ENCODE assay signal across 10 cellular contexts in genomic region chr1:112935474-112936289, GRCh38. TPM values are rescaled to one million over a fixed set of nuclear protein-coding genes. Genes with fewer than 3 reads are reported as not detected.
DNase-seq lines count a peak whose midpoint lies in the region; ATAC-seq, FAIRE-seq and TF ChIP-seq lines count a peak whose summit lies in the region.
"Had no signal": no experiment of that assay in that cellular context is flagged by ENCODE, and none has a peak within 500 bp of the region (broad histone marks: within the 10 kb centered on the region; RNA-seq: fewer than 3 reads in every experiment).

No MANE protein-coding gene starts in this region.

- no peak overlapping the region for H3K4me2 ChIP-seq in OCI-LY7 (ENCODE audit: low read length)

- H3K36me3 ChIP-seq in OCI-LY7 (ENCODE audit: insufficient read depth, low read length) (peaks cover 29% of the 10 kb centered on the region; the same call in 1 of the 2 replicates), bronchial epithelial cell (ENCODE audit: control insufficient read depth, insufficient read depth, low read length) (no peaks in the 10 kb centered on the region)

- no peaks in the 10 kb centered on the region for H3K9me2 ChIP-seq in OCI-LY7 (ENCODE audit: insufficient read depth, low read length)

- ATAC-seq in HG02870 (IDR thresholded peaks at IDR 0.05; ENCODE audit: unreplicated experiment) (no peak), HG02623 (IDR thresholded peaks at IDR 0.05; ENCODE audit: unreplicated experiment) (no peak), GM21576 (IDR thresholded peaks at IDR 0.05; ENCODE audit: unreplicated experiment) (no peak)

- peaks cover 31% of the 10 kb centered on the region for H3K4me1 Mint-ChIP-seq in activated CD4-positive, alpha-beta T cell treated with anti-CD3 and anti-CD28 coated beads, Interleukin-2, amount 10 ng/mL, durations not matched to agents 24 days and 14 days

- TF ChIP-seq CTCF in OCI-LY7 (conservative IDR thresholded peaks at IDR 0.05; ENCODE audit: low read length) (no peak), bronchial epithelial cell (IDR thresholded peaks at IDR 0.05; ENCODE audit: insufficient read depth, low read length, severe bottlenecking) (no peak)

- DNase-seq in activated CD4-positive, alpha-beta T cell treated with anti-CD3 and anti-CD28 coated beads, Interleukin-2, amount 10 ng/mL, durations not matched to agents 24 days and 14 days: no peak
- no peak for DNase-seq in activated CD4-positive, alpha-beta T cell treated with anti-CD3 and anti-CD28 coated beads for 48 hours
- DNase-seq in OCI-LY7 (ENCODE audit: low spot score) (peak; percentile 22), bronchial epithelial cell (ENCODE audit: low read depth) (peak; percentile 70), renal cortical epithelial cell (ENCODE audit: low read depth) (peak; percentile 85)

- no peak overlapping the region for H2AFZ ChIP-seq in OCI-LY7 (ENCODE audit: low read length)

- H3K9me3 Mint-ChIP-seq in activated CD4-positive, alpha-beta T cell treated with anti-CD3 and anti-CD28 coated beads, Interleukin-2, amount 10 ng/mL, durations not matched to agents 24 days and 14 days: no peaks in the 10 kb centered on the region

- TSS peak; percentile 49 for BruUV-seq in OCI-LY7 (replicated peaks; lab: Mats Ljungman, UMichigan)

- peaks cover 9% of the 10 kb centered on the region for H3K36me3 Mint-ChIP-seq in activated CD4-positive, alpha-beta T cell treated with anti-CD3 and anti-CD28 coated beads, Interleukin-2, amount 10 ng/mL, durations not matched to agents 24 days and 14 days (ENCODE audit: low read depth)

- CTCF ChIA-PET in OCI-LY7 (lab: Charles Lee; ENCODE audit: unreplicated experiment): no interaction called here

- no peaks in the 10 kb centered on the region for H3K27me3 ChIP-seq in bronchial epithelial cell (ENCODE audit: control insufficient read depth, insufficient read depth, low read length)

- H3K27ac ChIP-seq in OCI-LY7 (ENCODE audit: low read depth, low read length, poor library complexity, severe bottlenecking): peak overlapping the region; percentile 43

- H3K4me1 ChIP-seq in OCI-LY7 (ENCODE audit: insufficient read depth, low read length, poor library complexity, severe bottlenecking): peaks cover 40% of the 10 kb centered on the region

- H3K79me2 ChIP-seq in OCI-LY7 (ENCODE audit: insufficient read depth, low read depth, low read length): peaks cover 96% of the 10 kb centered on the region

- no peak for FAIRE-seq in bronchial epithelial cell (lab: Jason Lieb, UNC)
- FAIRE-seq: GM19239 had no signal

- no peaks in the 10 kb centered on the region; the same call in 1 of the 2 replicates for H3K9me3 ChIP-seq in OCI-LY7 (ENCODE audit: low read length)

- POLR2A ChIA-PET in OCI-LY7 (lab: Charles Lee): interaction anchor here (0.7 to 5.4 kb wide), 8 partner anchors 8 to 170 kb away, joined by 3 to 31 read pairs (median 4); partner anchors contain the start of gene SLC16A1

- H3K4me3 ChIP-seq in OCI-LY7 (ENCODE audit: low read depth, low read length, poor library complexity, severe bottlenecking) (no peak overlapping the region), bronchial epithelial cell (ENCODE audit: low read depth, low read length) (no peak overlapping the region)

- intact Hi-C loops in activated CD4-positive, alpha-beta T cell treated with anti-CD3 and anti-CD28 coated beads, Interleukin-2, amount 10 ng/mL, durations not matched to agents 24 days and 14 days (cut with micrococcal nuclease): no loop called here
- intact Hi-C loops in OCI-LY7 (cut with micrococcal nuclease; ENCODE audit: unreplicated experiment): loop anchor here (2.0 kb wide), 1 partner anchor 19 kb away; no protein-coding TSS in a partner anchor

- H3K4me3 Mint-ChIP-seq in activated CD4-positive, alpha-beta T cell treated with anti-CD3 and anti-CD28 coated beads, Interleukin-2, amount 10 ng/mL, durations not matched to agents 24 days and 14 days: peak overlapping the region; percentile 47
- H3K4me3 Mint-ChIP-seq: B cell had no signal

- H3K27me3 Mint-ChIP-seq in activated CD4-positive, alpha-beta T cell treated with anti-CD3 and anti-CD28 coated beads, Interleukin-2, amount 10 ng/mL, durations not matched to agents 24 days and 14 days: no peaks in the 10 kb centered on the region
- H3K27me3 Mint-ChIP-seq: B cell had no signal

- 0 out of 2 replicates have a peak, but pooled peaks cover 13% of the 10 kb centered on the region for H4K20me1 ChIP-seq in OCI-LY7 (ENCODE audit: insufficient read depth, low read length)

- H3K27ac Mint-ChIP-seq in activated CD4-positive, alpha-beta T cell treated with anti-CD3 and anti-CD28 coated beads, Interleukin-2, amount 10 ng/mL, durations not matched to agents 24 days and 14 days: peak overlapping the region; percentile 77
- H3K27ac Mint-ChIP-seq: B cell had no signal

RNA-seq across cellular contexts. Expression of gene SLC16A1, which starts 20.3 kb away (rescaled TPM):
- 79.2 and 79.7 TPM in 2 replicates for total RNA-seq in activated CD4-positive, alpha-beta T cell treated with anti-CD3 and anti-CD28 coated beads, Interleukin-2, amount 10 ng/mL, durations not matched to agents 24 days and 14 days
- 50.9 and 56.1 TPM in 2 replicates for total RNA-seq in OCI-LY7 (2014; rRNA removed; shearing (Covaris generic))
- total RNA-seq in OCI-LY7 (2022): 60.3 and 67.8 TPM in 2 replicates
- 180 and 213 TPM in 2 replicates for total RNA-seq in bronchial epithelial cell
- 128 and 149 TPM in 2 replicates for total RNA-seq in renal cortical epithelial cell

Comparison
In these comparisons a context has a peak if more than half of its experiments do, and no peak if none do; other contexts are left out.
1. DNase-seq: peak in OCI-LY7 (single experiment), bronchial epithelial cell (single experiment) and renal cortical epithelial cell (single experiment); none in activated CD4-positive, alpha-beta T cell treated with anti-CD3 and anti-CD28 coated beads, Interleukin-2, amount 10 ng/mL, durations not matched to agents 24 days and 14 days (single experiment) and activated CD4-positive, alpha-beta T cell treated with anti-CD3 and anti-CD28 coated beads for 48 hours (single experiment).